14 cellular contexts compared by ENCODE assay signal in the genomic region with DNA sequence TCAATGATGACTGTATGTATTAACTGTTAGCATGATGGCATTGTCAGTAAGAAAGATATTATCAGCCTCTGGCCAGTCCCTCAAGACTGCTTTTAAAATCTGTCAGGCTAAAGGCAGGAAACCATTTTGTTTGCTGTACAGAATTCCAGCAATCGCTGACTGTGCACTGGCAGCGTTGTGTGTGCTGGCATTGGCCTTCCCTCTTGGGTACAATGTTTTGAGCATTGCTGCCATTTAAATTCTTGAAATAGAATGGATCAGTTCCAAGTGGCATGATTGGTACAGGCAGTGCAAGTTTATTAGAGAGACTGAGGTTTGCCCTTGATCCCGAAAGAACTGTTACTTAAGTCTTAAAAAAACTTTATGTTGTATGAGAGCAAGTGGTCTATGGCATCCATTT.
DNase-seq lines count a peak whose midpoint lies in the region; ATAC-seq and TF ChIP-seq lines count a peak whose summit lies in the region.
"Had no signal": no experiment of that assay in that cellular context is flagged by ENCODE, and none has a peak within 500 bp of the region (broad histone marks: within the 10 kb centered on the region; RNA-seq: fewer than 3 reads in every experiment).

No MANE protein-coding gene starts in this region.

- H3K27me3 ChIP-seq in heart left ventricle: no peaks in the 10 kb centered on the region
- no peaks in the 10 kb centered on the region for H3K27me3 ChIP-seq in neuronal stem cell (ENCODE audit: control insufficient read depth in 3 of 3, insufficient read depth in 3 of 3, low read depth in 1 of 3, low read length in 3 of 3)
- H3K27me3 ChIP-seq: BE2C had no signal

- no peak overlapping the region for H3K18ac ChIP-seq in neuronal stem cell (ENCODE audit: low read length)

- H3K27ac ChIP-seq in heart left ventricle (peak overlapping the region in 1 of 12 donors; percentile 28), neuronal stem cell (replicated peaks; ENCODE audit: low read length) (no peak overlapping the region)
- H3K27ac ChIP-seq: C4-2B, HL-60 had no signal

- ATAC-seq in Right ventricle myocardium superior (ENCODE audit: poor library complexity): peak; percentile 86
- peak; percentile 74 to 85 (median 78) for ATAC-seq in heart left ventricle
- ATAC-seq: GM23338 had no signal

- H3K9me3 ChIP-seq in heart left ventricle (peaks cover 0 to 15% (median 0%) of the 10 kb centered on the region in 12 donors), neuronal stem cell (replicated peaks in 1 of 2; ENCODE audit: control insufficient read depth in 2 of 2, insufficient read depth in 1 of 2, low read depth in 1 of 2, low read length in 2 of 2) (no peaks in the 10 kb centered on the region)
- H3K9me3 ChIP-seq: BE2C had no signal

- intact Hi-C loops in Right ventricle myocardium superior (cut with DNase I) (no loop called here), cardiac septum (cut with DNase I) (no loop called here), heart left ventricle (cut with DNase I) (no loop called here)

- 39 to 61% (median 47%) methylated on average over 3 of the region's 3 CpGs for WGBS in heart left ventricle, 4 donors
- WGBS in neuronal stem cell (ENCODE audit: extremely low coverage in 2 of 2, insufficient read length in 2 of 2, insufficient replicate concordance in 1 of 2), 2 donors: no CpG with 5 or more reads among the region's 3 CpGs

- no peaks in the 10 kb centered on the region for H3K79me1 ChIP-seq in neuronal stem cell (ENCODE audit: low read depth, low read length)

- H3K36me3 ChIP-seq in heart left ventricle: no peaks in the 10 kb centered on the region
- no peaks in the 10 kb centered on the region for H3K36me3 ChIP-seq in neuronal stem cell (replicated peaks in 1 of 2; ENCODE audit: control insufficient read depth in 2 of 2, insufficient read depth in 2 of 2, low read length in 2 of 2)
- H3K36me3 ChIP-seq: BE2C had no signal

- H3K9ac ChIP-seq in neuronal stem cell (ENCODE audit: low read depth, low read length, poor library complexity): no peak overlapping the region

- no peak overlapping the region for H3K4me2 ChIP-seq in neuronal stem cell (ENCODE audit: insufficient read depth, low read length, poor library complexity, severe bottlenecking)
- H3K4me2 ChIP-seq: GM23338 had no signal

- H3K4me1 ChIP-seq in heart left ventricle: peaks cover 0 to 3% (median 0%) of the 10 kb centered on the region in 12 donors
- H3K4me1 ChIP-seq in neuronal stem cell (ENCODE audit: control insufficient read depth in 2 of 2, insufficient read depth in 1 of 2, low read depth in 1 of 2, low read length in 2 of 2): no peaks in the 10 kb centered on the region

- no peak overlapping the region for H2BK120ac ChIP-seq in neuronal stem cell (ENCODE audit: low read depth, low read length)

- H2BK12ac ChIP-seq in neuronal stem cell (ENCODE audit: low read length): no peak overlapping the region

- no peak overlapping the region for H3K14ac ChIP-seq in neuronal stem cell (ENCODE audit: low read length)

- no peak for TF ChIP-seq POLR2A in heart left ventricle (IDR thresholded peaks at IDR 0.05)

- no peak overlapping the region for H2BK15ac ChIP-seq in neuronal stem cell (ENCODE audit: low read length)

- no peak overlapping the region for H2AK5ac ChIP-seq in neuronal stem cell (ENCODE audit: low read depth, low read length)

- H4K91ac ChIP-seq in neuronal stem cell (ENCODE audit: low read depth, low read length, poor library complexity): no peak overlapping the region

- H3K4me3 ChIP-seq in heart left ventricle (no peak overlapping the region), neuronal stem cell (ENCODE audit: low read length in 2 of 2) (no peak overlapping the region)
- H3K4me3 ChIP-seq: GM23338 had no signal

- H2BK5ac ChIP-seq in neuronal stem cell (ENCODE audit: low read length): no peak overlapping the region

- peak; percentile 49 for DNase-seq in Right ventricle myocardium superior
- no peak for DNase-seq in cardiac septum (ENCODE audit: low spot score)
- DNase-seq in heart left ventricle: peak in 2 of 5 donors; percentile 14 to 26
- DNase-seq in neuronal stem cell (ENCODE audit: low spot score): no peak
- DNase-seq in NCI-H1417 treated with DMSO at 0.1 percent for 48 hours (lab: John Stamatoyannopoulos, UW): no peak
- DNase-seq in AG08396 (ENCODE audit: low spot score): no peak
- DNase-seq in RPMI8226: no peak
- DNase-seq: BE2C; CD4-positive, alpha-beta memory T cell; DMS79; H7 had no signal

- H3K4ac ChIP-seq in neuronal stem cell (ENCODE audit: low read length): no peak overlapping the region

- no peak overlapping the region for H4K8ac ChIP-seq in neuronal stem cell (ENCODE audit: low read depth, low read length)

- no peak for TF ChIP-seq CTCF in heart left ventricle (IDR thresholded peaks at IDR 0.05)

- H3K23ac ChIP-seq in neuronal stem cell (ENCODE audit: low read depth, low read length, poor library complexity): no peak overlapping the region

- peak overlapping the region; percentile 28 for H2AFZ ChIP-seq in neuronal stem cell (ENCODE audit: low read length)
- H2AFZ ChIP-seq: GM23338 had no signal
